8 cellular contexts compared by ENCODE assay signal in genomic region chr2:172931923-172932520, GRCh38.
DNase-seq lines count a peak whose midpoint lies in the region; ATAC-seq, FAIRE-seq and TF ChIP-seq lines count a peak whose summit lies in the region.

No MANE protein-coding gene starts in this region.

- H3K4me2 ChIP-seq in PC-3 (ENCODE audit: low read length), result peak overlapping the region; percentile 83

- H3K36me3 ChIP-seq in PC-3 (ENCODE audit: low read depth, low read length), result no peaks in the 10 kb centered on the region

- peaks cover 21% of the 10 kb centered on the region for H3K4me1 ChIP-seq in PC-3 (ENCODE audit: insufficient read depth, low read length)

- no peak overlapping the region for H3K27ac Mint-ChIP-seq in CD14-positive monocyte

- no peak overlapping the region for H3K4me3 Mint-ChIP-seq in CD14-positive monocyte
- no peak overlapping the region for H3K4me3 Mint-ChIP-seq in activated T-cell treated with anti-CD3 and anti-CD28 coated beads, Interleukin-2, amount 50 U/mL, for 4 hours

- H3K4me1 Mint-ChIP-seq in CD14-positive monocyte, result peaks cover 13% of the 10 kb centered on the region
- H3K4me1 Mint-ChIP-seq in activated T-cell treated with anti-CD3 and anti-CD28 coated beads, Interleukin-2, amount 50 U/mL, for 4 hours (ENCODE audit: low read depth), result peaks cover 2% of the 10 kb centered on the region

- H3K9me3 ChIP-seq in PC-3 (ENCODE audit: low read length), result no peaks in the 10 kb centered on the region

- H3K9me2 ChIP-seq in PC-3 (replicated peaks; ENCODE audit: low read length), result no peaks in the 10 kb centered on the region

- H3K4me3 ChIP-seq in HFF-Myc (replicated peaks; ENCODE audit: low read depth, low read length) (no peak overlapping the region), PC-3 (ENCODE audit: low read length) (no peak overlapping the region; the same call in 1 of the 2 replicates), foreskin fibroblast (ENCODE audit: low read depth in 1 of 2, low read length in 2 of 2) (no peak overlapping the region)

- no peak overlapping the region for H3K9ac ChIP-seq in PC-3 (ENCODE audit: low read length)

- H3F3A ChIP-seq in PC-3 (ENCODE audit: low read length, unreplicated experiment), result no peaks in the 10 kb centered on the region

- intact Hi-C loops in CD14-positive monocyte (cut with micrococcal nuclease), result no loop called here
- intact Hi-C loops in PC-3 (cut with micrococcal nuclease), result loop anchor here (1.0 to 5.0 kb wide), 5 partner anchors 35 to 126 kb away; no protein-coding TSS in a partner anchor
- intact Hi-C loops in posterior cingulate gyrus (cut with DNase I), result loop anchor here (1.0 kb wide), 2 partner anchors 68 to 126 kb away; no protein-coding TSS in a partner anchor

- H3K27me3 Mint-ChIP-seq in CD14-positive monocyte (ENCODE audit: low read depth in 3 of 3), result peaks cover 0 to 9% (median 3%) of the 10 kb centered on the region in 3 donors
- H3K27me3 Mint-ChIP-seq in activated T-cell treated with anti-CD3 and anti-CD28 coated beads, Interleukin-2, amount 50 U/mL, for 4 hours (ENCODE audit: low read depth), result peaks cover 13% of the 10 kb centered on the region

- no peaks in the 10 kb centered on the region for H3K9me3 Mint-ChIP-seq in CD14-positive monocyte
- H3K9me3 Mint-ChIP-seq in activated T-cell treated with anti-CD3 and anti-CD28 coated beads, Interleukin-2, amount 50 U/mL, for 4 hours, result no peaks in the 10 kb centered on the region

- H3K27ac ChIP-seq in PC-3 (ENCODE audit: low read length), result no peak overlapping the region

- H2AFZ ChIP-seq in PC-3 (ENCODE audit: low read length), result no peak overlapping the region

- H3K36me3 Mint-ChIP-seq in CD14-positive monocyte, result no peaks in the 10 kb centered on the region
- no peaks in the 10 kb centered on the region for H3K36me3 Mint-ChIP-seq in activated T-cell treated with anti-CD3 and anti-CD28 coated beads, Interleukin-2, amount 50 U/mL, for 4 hours (ENCODE audit: insufficient read depth)

- H3K79me2 ChIP-seq in PC-3 (ENCODE audit: low read length), result no peaks in the 10 kb centered on the region

- BruUV-seq in PC-3 (replicated peaks; lab: Mats Ljungman, UMichigan), result no TSS peak

- peak; percentile 58 for ATAC-seq in PC-3
- no peak for ATAC-seq in activated T-cell treated with anti-CD3 and anti-CD28 coated beads, Interleukin-2, amount 50 U/mL, for 4 hours
- ATAC-seq in GM18867 (IDR thresholded peaks at IDR 0.05; ENCODE audit: unreplicated experiment), result no peak

- H4K20me1 ChIP-seq in PC-3 (ENCODE audit: low read length), result no peaks in the 10 kb centered on the region

- peak; percentile 52 for FAIRE-seq in urothelium cell line (lab: Jason Lieb, UNC)

- DNase-seq in CD14-positive monocyte (ENCODE audit: low spot score), result peak; percentile 51
- peak; percentile 53 for DNase-seq in HFF-Myc (ENCODE audit: extremely low read depth, low read depth)
- DNase-seq in PC-3, result peak; percentile 79
- DNase-seq in activated T-cell treated with anti-CD3 and anti-CD28 coated beads, Interleukin-2, amount 50 U/mL, for 4 hours, result peak; percentile 53
- peak; percentile 41 to 83 for DNase-seq in foreskin fibroblast
- peak in 7 of 10 donors; percentile 39 to 90 (median 72) for DNase-seq in posterior cingulate gyrus
- DNase-seq in urothelium cell line (ENCODE audit: low spot score), result peak; percentile 39

- TF ChIP-seq CTCF in CD14-positive monocyte (IDR thresholded peaks at IDR 0.05) (peak; percentile 66), HFF-Myc (IDR thresholded peaks at IDR 0.05; ENCODE audit: low read depth, low read length, missing control alignments) (peak; percentile 57), PC-3 (conservative IDR thresholded peaks at IDR 0.05; ENCODE audit: low read depth, low read length) (peak; percentile 74), foreskin fibroblast (IDR thresholded peaks at IDR 0.05; ENCODE audit: low read depth, low read length) (peak; percentile 61)

- POLR2A ChIA-PET in PC-3 (lab: Charles Lee; ENCODE audit: unreplicated experiment), result interaction anchor here (0.6 kb wide), 1 partner anchor 64 kb away, joined by 4 read pairs; no protein-coding TSS in a partner anchor

- H3K27me3 ChIP-seq in PC-3 (ENCODE audit: low read length), result no peaks in the 10 kb centered on the region

- CTCF ChIA-PET in PC-3 (lab: Charles Lee), result interaction anchor here (0.6 to 2.9 kb wide), 8 partner anchors 54 to 239 kb away, joined by 3 to 37 read pairs (median 4); no protein-coding TSS in a partner anchor

Comparison
In these comparisons a context has a peak if more than half of its experiments do, and no peak if none do; other contexts are left out.
1. intact Hi-C loops: an anchor here in PC-3 (1.0 to 5.0 kb wide) and posterior cingulate gyrus (1.0 kb wide); none called in CD14-positive monocyte.